In the genomic region with DNA sequence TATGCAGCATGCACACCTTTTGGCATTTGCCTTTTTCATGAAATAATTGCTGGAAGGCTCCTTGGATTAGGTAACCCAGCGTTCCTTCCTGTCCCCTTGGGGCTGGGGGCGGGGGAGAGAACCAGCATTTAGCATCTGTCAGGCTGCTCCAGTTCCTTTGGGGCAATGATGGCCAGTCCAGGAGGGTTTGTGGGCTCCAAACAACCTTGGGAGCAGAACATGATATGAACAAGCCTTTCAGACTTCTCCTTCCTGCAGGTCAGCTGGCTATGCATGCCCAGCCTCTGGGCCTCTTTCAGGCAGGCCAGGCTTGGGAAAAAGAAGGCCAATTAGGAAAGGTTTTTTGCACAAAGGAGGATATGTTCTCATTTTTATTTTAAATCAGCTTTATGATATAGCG, we compare ENCODE assay signal across 1 cellular context.
TF ChIP-seq lines count a peak whose summit lies in the region.

No MANE protein-coding gene starts in this region.

TF ChIP-seq in WTC11, 78 proteins besides CTCF, POLR2A, EP300 and RAD21:
- no peak for TF ChIP-seq SOX15 (CRISPR knock-in tag; IDR thresholded peaks at IDR 0.05)
